In genomic region chr10:116627386-116627933, GRCh38 we compare ENCODE assay signal across 1 cellular context.
TF ChIP-seq lines count a peak whose summit lies in the region.

No MANE protein-coding gene starts in this region.

TF ChIP-seq in HEK293, 187 proteins besides CTCF, POLR2A, EP300 and RAD21 (continued from another document):
- no peak for TF ChIP-seq ZNF433 (tag by site-specific recombination; IDR thresholded peaks at IDR 0.05; ENCODE audit: low read depth)
TF ChIP-seq in HEK293: peak in this region for 3.
